Comparison of ENCODE assay signal across 27 cellular contexts in the genomic region with DNA sequence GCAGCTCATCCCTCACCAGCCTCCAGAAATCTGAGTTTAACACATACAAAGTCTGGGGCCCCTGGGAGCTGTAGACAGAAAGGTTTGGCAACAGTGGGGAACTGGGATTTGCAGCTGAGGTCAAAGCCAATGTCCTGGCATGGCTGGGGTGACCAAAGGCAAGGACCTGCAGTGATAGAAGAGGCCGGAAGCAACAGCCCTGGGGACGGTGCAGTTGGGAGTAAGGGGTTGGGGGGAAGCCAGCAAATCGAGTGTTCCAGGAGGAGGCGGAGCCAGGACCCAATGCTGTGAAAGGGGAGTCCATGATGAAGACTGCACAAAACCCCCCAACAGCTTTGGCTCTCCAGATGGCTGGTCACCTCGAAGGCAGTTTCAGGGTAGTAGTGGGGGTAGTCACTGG.
DNase-seq lines count a peak whose midpoint lies in the region; ATAC-seq and TF ChIP-seq lines count a peak whose summit lies in the region.
"Had no signal": no experiment of that assay in that cellular context is flagged by ENCODE, and none has a peak within 500 bp of the region (broad histone marks: within the 10 kb centered on the region; RNA-seq: fewer than 3 reads in every experiment).

No MANE protein-coding gene starts in this region.

- H3K4me3 Mint-ChIP-seq in activated naive CD4-positive, alpha-beta T cell treated with anti-CD3 and anti-CD28 coated beads, Interleukin-2, amount 50 U/mL, for 24 hours = no peak overlapping the region
- no peak overlapping the region for H3K4me3 Mint-ChIP-seq in brain
- H3K4me3 Mint-ChIP-seq in stimulated activated effector memory CD8-positive, alpha-beta T cell treated with anti-CD3 and anti-CD28 coated beads, Interleukin-12 subunit alpha, Interleukin-12 subunit beta, amount 100 ng/mL, for 72 hours = no peak overlapping the region
- H3K4me3 Mint-ChIP-seq: activated T-cell treated with anti-CD3 and anti-CD28 coated beads, Interleukin-2, amount 50 U/mL, for 72 hours; dendritic cell treated with granulocyte-macrophage colony-stimulating factor and Interleukin-4, amounts not matched to agents 40 ng/mL and 50 ng/mL, for 4 days; neural progenitor cell; T-helper 2 cell treated with Interferon-gamma antibody and Interleukin-4, amounts not matched to agents 5 μg/mL and 100 μg/mL, for 36 hours had no signal

- DNase-seq in activated naive CD4-positive, alpha-beta T cell treated with Interleukin-2 at 50 U/mL for 16 hours = no peak
- DNase-seq in stimulated activated effector memory CD8-positive, alpha-beta T cell treated with anti-CD3 and anti-CD28 coated beads, Interleukin-12 subunit alpha, Interleukin-12 subunit beta, amount 100 ng/mL, for 72 hours (ENCODE audit: low spot score in 2 of 2) = no peak
- no peak for DNase-seq in stomach
- DNase-seq: activated T-cell treated with anti-CD3 and anti-CD28 coated beads, Interleukin-2, amount 50 U/mL, for 72 hours; caudate nucleus; DMS79; GF-D8; left cardiac atrium; NCI-H1436; NCI-H446; NCI-H82; sigmoid colon; stimulated activated naive CD8-positive, alpha-beta T cell treated with anti-CD3 and anti-CD28 coated beads, Interleukin-15, amount 100 ng/mL, for 72 hours; transverse colon had no signal

- H3K9ac ChIP-seq in HUES48 (ENCODE audit: low read depth, low read length) = no peak overlapping the region
- H3K9ac ChIP-seq: neural progenitor cell had no signal

- TF ChIP-seq EP300 in stomach (IDR thresholded peaks at IDR 0.05) = no peak

- ATAC-seq in stimulated activated effector memory CD8-positive, alpha-beta T cell treated with anti-CD3 and anti-CD28 coated beads, Interleukin-12 subunit alpha, Interleukin-12 subunit beta, amount 100 ng/mL, for 72 hours = no peak
- ATAC-seq in HG03354 (IDR thresholded peaks at IDR 0.05; ENCODE audit: poor library complexity, severe bottlenecking, unreplicated experiment) (no peak), HG03342 (IDR thresholded peaks at IDR 0.05; ENCODE audit: unreplicated experiment) (no peak)
- ATAC-seq: left cardiac atrium had no signal

- intact Hi-C loops in stomach (cut with DNase I; ENCODE audit: low total_unique reads) = loop anchor here (5.0 to 10.0 kb wide), 3 partner anchors 62 to 284 kb away; partner anchors contain the start of gene ARHGEF3

- H3K27me3 ChIP-seq in HUES48 (ENCODE audit: control insufficient read depth, insufficient read depth, low read length) = no peaks in the 10 kb centered on the region
- H3K27me3 ChIP-seq in stomach = no peaks in the 10 kb centered on the region
- H3K27me3 ChIP-seq: ascending aorta, esophagus muscularis mucosa, sigmoid colon, transverse colon had no signal

- no peaks in the 10 kb centered on the region for H3K9me3 Mint-ChIP-seq in activated naive CD4-positive, alpha-beta T cell treated with anti-CD3 and anti-CD28 coated beads, Interleukin-2, amount 50 U/mL, for 24 hours
- H3K9me3 Mint-ChIP-seq in brain = no peaks in the 10 kb centered on the region
- H3K9me3 Mint-ChIP-seq in stimulated activated effector memory CD8-positive, alpha-beta T cell treated with anti-CD3 and anti-CD28 coated beads, Interleukin-12 subunit alpha, Interleukin-12 subunit beta, amount 100 ng/mL, for 72 hours = no peaks in the 10 kb centered on the region
- H3K9me3 Mint-ChIP-seq: activated naive CD4-positive, alpha-beta T cell treated with anti-CD3 and anti-CD28 coated beads, Interleukin-2, amount 50 U/mL, for 72 hours; activated T-cell treated with anti-CD3 and anti-CD28 coated beads, Interleukin-2, amount 50 U/mL, for 72 hours; dendritic cell treated with granulocyte-macrophage colony-stimulating factor and Interleukin-4, amounts not matched to agents 40 ng/mL and 50 ng/mL, for 4 days; neural progenitor cell; stimulated activated naive CD8-positive, alpha-beta T cell treated with anti-CD3 and anti-CD28 coated beads, Interleukin-15, amount 100 ng/mL, for 72 hours; T-helper 2 cell treated with Interferon-gamma antibody and Interleukin-4, amounts not matched to agents 5 μg/mL and 100 μg/mL, for 36 hours had no signal

- TF ChIP-seq CTCF in brain (conservative IDR thresholded peaks at IDR 0.05) = no peak
- no peak for TF ChIP-seq CTCF in stomach (IDR thresholded peaks at IDR 0.05)

- peak overlapping the region; percentile 48 for H3K27ac ChIP-seq in HUES48 (ENCODE audit: low read depth, low read length)
- H3K27ac ChIP-seq in stomach = no peak overlapping the region
- H3K27ac ChIP-seq: ascending aorta, esophagus muscularis mucosa, neural progenitor cell, sigmoid colon, transverse colon had no signal

- peaks cover 9% of the 10 kb centered on the region; the same call in 1 of the 2 replicates for H3K4me1 ChIP-seq in HUES48 (ENCODE audit: control insufficient read depth, insufficient read depth, low read length)
- peaks cover 20 to 55% (median 45%) of the 10 kb centered on the region in 4 donors for H3K4me1 ChIP-seq in stomach
- H3K4me1 ChIP-seq: HAP-1, neural progenitor cell had no signal

- H3K4me3 ChIP-seq in HUES48 (ENCODE audit: low read depth, low read length) = no peak overlapping the region
- H3K4me3 ChIP-seq in stomach = no peak overlapping the region
- H3K4me3 ChIP-seq: ascending aorta, esophagus muscularis mucosa, HAP-1, neural progenitor cell, sigmoid colon, transverse colon had no signal

- peaks cover 30% of the 10 kb centered on the region for H3K4me1 Mint-ChIP-seq in activated naive CD4-positive, alpha-beta T cell treated with anti-CD3 and anti-CD28 coated beads, Interleukin-2, amount 50 U/mL, for 24 hours
- H3K4me1 Mint-ChIP-seq in brain = peaks cover 69% of the 10 kb centered on the region
- H3K4me1 Mint-ChIP-seq in stimulated activated effector memory CD8-positive, alpha-beta T cell treated with anti-CD3 and anti-CD28 coated beads, Interleukin-12 subunit alpha, Interleukin-12 subunit beta, amount 100 ng/mL, for 72 hours = peaks cover 23% of the 10 kb centered on the region

- 57 to 70% (median 61%) methylated on average over 5 of the region's 5 CpGs for WGBS in stomach, 5 donors

- H3K36me3 ChIP-seq in HUES48 (ENCODE audit: control insufficient read depth, insufficient read depth, low read length) (no peaks in the 10 kb centered on the region), stomach (no peaks in the 10 kb centered on the region)
- H3K36me3 ChIP-seq: ascending aorta, esophagus muscularis mucosa, HAP-1, neural progenitor cell, sigmoid colon, transverse colon had no signal

- H3K9me3 ChIP-seq in HUES48 (ENCODE audit: control insufficient read depth, insufficient read depth, low read length) (no peaks in the 10 kb centered on the region), stomach (no peaks in the 10 kb centered on the region)
- H3K9me3 ChIP-seq: ascending aorta, esophagus muscularis mucosa, HAP-1, sigmoid colon, transverse colon had no signal

- H3K36me3 Mint-ChIP-seq in activated naive CD4-positive, alpha-beta T cell treated with anti-CD3 and anti-CD28 coated beads, Interleukin-2, amount 50 U/mL, for 24 hours = no peaks in the 10 kb centered on the region
- H3K36me3 Mint-ChIP-seq in brain = no peaks in the 10 kb centered on the region
- no peaks in the 10 kb centered on the region for H3K36me3 Mint-ChIP-seq in stimulated activated effector memory CD8-positive, alpha-beta T cell treated with anti-CD3 and anti-CD28 coated beads, Interleukin-12 subunit alpha, Interleukin-12 subunit beta, amount 100 ng/mL, for 72 hours
- H3K36me3 Mint-ChIP-seq: activated naive CD4-positive, alpha-beta T cell treated with anti-CD3 and anti-CD28 coated beads, Interleukin-2, amount 50 U/mL, for 72 hours; neural progenitor cell had no signal

- no peak for TF ChIP-seq POLR2A in stomach (IDR thresholded peaks at IDR 0.05)

- peaks cover 2% of the 10 kb centered on the region for H3K27me3 Mint-ChIP-seq in activated naive CD4-positive, alpha-beta T cell treated with anti-CD3 and anti-CD28 coated beads, Interleukin-2, amount 50 U/mL, for 24 hours
- H3K27me3 Mint-ChIP-seq in brain = peaks cover 7% of the 10 kb centered on the region
- H3K27me3 Mint-ChIP-seq: progenitor cell of endocrine pancreas had no signal

- H3K27ac Mint-ChIP-seq in activated naive CD4-positive, alpha-beta T cell treated with anti-CD3 and anti-CD28 coated beads, Interleukin-2, amount 50 U/mL, for 24 hours = peak overlapping the region; percentile 30
- peak overlapping the region; percentile 75 to 90 (median 83) for H3K27ac Mint-ChIP-seq in brain
- peak overlapping the region; percentile 64 for H3K27ac Mint-ChIP-seq in stimulated activated effector memory CD8-positive, alpha-beta T cell treated with anti-CD3 and anti-CD28 coated beads, Interleukin-12 subunit alpha, Interleukin-12 subunit beta, amount 100 ng/mL, for 72 hours
- H3K27ac Mint-ChIP-seq: activated T-cell treated with anti-CD3 and anti-CD28 coated beads, Interleukin-2, amount 50 U/mL, for 72 hours; dendritic cell treated with granulocyte-macrophage colony-stimulating factor and Interleukin-4, amounts not matched to agents 40 ng/mL and 50 ng/mL, for 4 days; neural progenitor cell; progenitor cell of endocrine pancreas; T-helper 2 cell treated with Interferon-gamma antibody and Interleukin-4, amounts not matched to agents 5 μg/mL and 100 μg/mL, for 36 hours had no signal

Comparison
In these comparisons a context has a peak if more than half of its experiments do, and no peak if none do; other contexts are left out.
1. H3K27ac Mint-ChIP-seq: peak in every context shown above with its lines; median percentile 83 in brain; 64 in stimulated activated effector memory CD8-positive, alpha-beta T cell treated with anti-CD3 and anti-CD28 coated beads, Interleukin-12 subunit alpha, Interleukin-12 subunit beta, amount 100 ng/mL, for 72 hours; 30 in activated naive CD4-positive, alpha-beta T cell treated with anti-CD3 and anti-CD28 coated beads, Interleukin-2, amount 50 U/mL, for 24 hours.